In genomic region chr1:77978969-77979838, GRCh38 we compare ENCODE assay signal across 8 cellular contexts. TPM values are rescaled to one million over a fixed set of nuclear protein-coding genes. Genes with fewer than 3 reads are reported as not detected.
DNase-seq lines count a peak whose midpoint lies in the region; ATAC-seq and TF ChIP-seq lines count a peak whose summit lies in the region.

Gene FUBP1 (minus strand): TSS chr1:77979072. CDS start chr1:77979004, 68 bp downstream.

- TF ChIP-seq POLR2A in transverse colon (IDR thresholded peaks at IDR 0.05): peak; percentile 80

- no peaks in the 10 kb centered on the region for H3K36me3 ChIP-seq in parathyroid adenoma (ENCODE audit: control insufficient read depth, insufficient read depth, low read length)
- no peaks in the 10 kb centered on the region for H3K36me3 ChIP-seq in transverse colon

- H3K4me1 ChIP-seq in parathyroid adenoma: peaks cover 4% of the 10 kb centered on the region
- H3K4me1 ChIP-seq in transverse colon: peaks cover 24 to 58% (median 47%) of the 10 kb centered on the region in 4 donors

- 0% methylated on average over 12 to 52 of the region's 57 CpGs for WGBS in transverse colon (ENCODE audit: low coverage in 1 of 2), 2 donors

- H3K79me2 ChIP-seq in parathyroid adenoma: peaks cover 16% of the 10 kb centered on the region

- in situ Hi-C loops in transverse colon (cut with MboI; ENCODE audit: low pct_ligation_motif_present in 1 of 4, low pct_unique_long_range_greater_than_20kb in 1 of 4, low sequenced_read_pairs in 3 of 4): loop anchor here in 1 of 4 donors (10.0 kb wide), 1 partner anchor 136 kb away; no protein-coding TSS in a partner anchor

- H2AFZ ChIP-seq in parathyroid adenoma: peak within 1 kb of the TSS; percentile 90

- no peaks in the 10 kb centered on the region for H3K9me3 Mint-ChIP-seq in activated naive CD8-positive, alpha-beta T cell treated with anti-CD3 and anti-CD28 coated beads, Interleukin-2, amount 10 ng/mL, durations not matched to agents 7 days and 5 days

- peak within 1 kb of the TSS; percentile 91 for H3K27ac ChIP-seq in parathyroid adenoma
- peak within 1 kb of the TSS; percentile 97 to 100 (median 98) for H3K27ac ChIP-seq in transverse colon

- DNase-seq in GM12864 (ENCODE audit: low read depth) (peak; percentile 99), NCI-H1092 treated with DMSO at 0.1 percent for 48 hours (lab: John Stamatoyannopoulos, UW) (peak; percentile 99), SKM-1 (lab: John Stamatoyannopoulos, UW; ENCODE audit: unreplicated experiment) (peak; percentile 99), Right ventricle myocardium superior (peak; percentile 95), transverse colon (peak; percentile 97)
- peak; percentile 86 for DNase-seq in activated naive CD8-positive, alpha-beta T cell treated with anti-CD3 and anti-CD28 coated beads, Interleukin-2, amount 10 ng/mL, durations not matched to agents 7 days and 5 days

- no peak within 1 kb of the TSS for H3K27ac Mint-ChIP-seq in activated naive CD8-positive, alpha-beta T cell treated with anti-CD3 and anti-CD28 coated beads, Interleukin-2, amount 10 ng/mL, durations not matched to agents 7 days and 5 days

- peak within 1 kb of the TSS; percentile 84 for H3K4me2 ChIP-seq in parathyroid adenoma (ENCODE audit: low read length)

- peaks cover 35% of the 10 kb centered on the region for H3K4me1 Mint-ChIP-seq in activated naive CD8-positive, alpha-beta T cell treated with anti-CD3 and anti-CD28 coated beads, Interleukin-2, amount 10 ng/mL, durations not matched to agents 7 days and 5 days

- no peaks in the 10 kb centered on the region for H3K27me3 ChIP-seq in parathyroid adenoma (ENCODE audit: control insufficient read depth, insufficient read depth, low read length)
- H3K27me3 ChIP-seq in transverse colon: no peaks in the 10 kb centered on the region

- POLR2A ChIA-PET in activated naive CD8-positive, alpha-beta T cell treated with anti-CD3 and anti-CD28 coated beads, Interleukin-2, amount 10 ng/mL, durations not matched to agents 7 days and 5 days (lab: Charles Lee): interaction anchor here (0.6 to 7.7 kb wide), 15 partner anchors 12 to 671 kb away, joined by 3 to 224 read pairs (median 7); partner anchors contain the start of genes DNAJB4, IFI44, IFI44L and MIGA1

- ATAC-seq in HG02623 (IDR thresholded peaks at IDR 0.05; ENCODE audit: unreplicated experiment) (peak; percentile 71), Right ventricle myocardium superior (ENCODE audit: poor library complexity) (peak; percentile 94)
- peak; percentile 83 for ATAC-seq in activated naive CD8-positive, alpha-beta T cell treated with anti-CD3 and anti-CD28 coated beads, Interleukin-2, amount 10 ng/mL, durations not matched to agents 7 days and 5 days (ENCODE audit: low read depth)

- peaks cover 27% of the 10 kb centered on the region for H3K36me3 Mint-ChIP-seq in activated naive CD8-positive, alpha-beta T cell treated with anti-CD3 and anti-CD28 coated beads, Interleukin-2, amount 10 ng/mL, durations not matched to agents 7 days and 5 days

- TF ChIP-seq CTCF in GM12864 (IDR thresholded peaks at IDR 0.05; ENCODE audit: low read depth, low read length, missing control alignments) (peak; percentile 84), parathyroid adenoma (IDR thresholded peaks at IDR 0.05) (peak; percentile 62), transverse colon (IDR thresholded peaks at IDR 0.05) (peak; percentile 72 to 92 (median 73))

- no peaks in the 10 kb centered on the region for H3K9me3 ChIP-seq in parathyroid adenoma (ENCODE audit: control insufficient read depth, low read length)
- no peaks in the 10 kb centered on the region for H3K9me3 ChIP-seq in transverse colon

- no peak within 1 kb of the TSS for H3K4me3 Mint-ChIP-seq in activated naive CD8-positive, alpha-beta T cell treated with anti-CD3 and anti-CD28 coated beads, Interleukin-2, amount 10 ng/mL, durations not matched to agents 7 days and 5 days

- intact Hi-C loops in Right ventricle myocardium superior (cut with DNase I): loop anchor here (2.0 to 5.0 kb wide), 2 partner anchors 68 to 133 kb away; no protein-coding TSS in a partner anchor
- intact Hi-C loops in transverse colon (cut with DNase I; ENCODE audit: low total_unique reads): no loop called here

- H3K27me3 Mint-ChIP-seq in activated naive CD8-positive, alpha-beta T cell treated with anti-CD3 and anti-CD28 coated beads, Interleukin-2, amount 10 ng/mL, durations not matched to agents 7 days and 5 days: no peaks in the 10 kb centered on the region

- peak within 1 kb of the TSS; percentile 71 for H3K4me3 ChIP-seq in GM12864 (ENCODE audit: low read depth, low read length)
- H3K4me3 ChIP-seq in parathyroid adenoma (ENCODE audit: low read depth, low read length): peak within 1 kb of the TSS; percentile 94
- peak within 1 kb of the TSS; percentile 54 to 73 (median 62) for H3K4me3 ChIP-seq in transverse colon

- peak within 1 kb of the TSS; percentile 49 for H3K9ac ChIP-seq in parathyroid adenoma

- no peak for TF ChIP-seq EP300 in transverse colon (IDR thresholded peaks at IDR 0.05; ENCODE audit: low read depth)

RNA-seq across cellular contexts. Expression of gene FUBP1, which starts in this region (rescaled TPM):
- total RNA-seq in activated naive CD8-positive, alpha-beta T cell treated with anti-CD3 and anti-CD28 coated beads, Interleukin-2, amount 10 ng/mL, durations not matched to agents 7 days and 5 days: 100 to 1,000 TPM; 223 to 228 TPM
- total RNA-seq in Right ventricle myocardium superior: 47.9 TPM
- total RNA-seq in transverse colon: 100 to 1,000 TPM in 2 of 4 donors, 10 to 100 TPM in 2; 81.8 to 176 (median 101) TPM

Comparison
In these comparisons a context has a peak if more than half of its experiments do, and no peak if none do; other contexts are left out.
1. Peak in every context shown above with its lines: DNase-seq, ATAC-seq, H3K4me3 ChIP-seq and H3K27ac ChIP-seq.